17 cellular contexts compared by ENCODE assay signal in the genomic region with DNA sequence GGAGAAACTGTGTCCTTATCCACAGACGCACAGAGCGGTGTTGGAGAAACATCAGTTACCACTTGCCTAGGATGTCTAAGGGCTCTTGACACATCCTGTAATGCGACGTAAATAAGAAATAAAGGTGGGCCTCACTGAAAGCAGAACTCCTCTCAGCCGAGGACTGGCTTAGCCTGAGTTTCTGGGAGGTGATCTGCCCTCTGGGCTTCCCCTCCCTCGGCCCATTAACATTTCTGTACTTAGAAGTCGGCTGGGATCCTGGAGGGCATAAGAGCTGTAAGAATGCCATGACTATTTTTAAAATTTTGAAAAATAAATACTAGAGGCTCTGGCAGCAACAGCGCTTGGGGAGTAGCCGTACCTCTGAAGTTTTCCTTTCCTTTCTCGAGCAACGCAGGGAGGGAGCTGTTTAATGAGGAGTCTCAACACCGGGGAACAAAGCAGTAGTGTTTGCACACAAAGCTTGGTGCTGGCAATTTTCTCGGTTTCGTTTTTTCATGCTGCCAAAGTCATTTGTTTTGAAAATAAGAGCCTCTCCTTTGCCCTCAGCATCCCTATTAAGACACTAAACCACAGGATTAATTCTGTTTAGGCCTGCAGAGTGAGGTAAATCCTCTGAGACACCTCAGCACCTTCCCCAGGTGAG.
DNase-seq lines count a peak whose midpoint lies in the region; ATAC-seq and TF ChIP-seq lines count a peak whose summit lies in the region.
"Had no signal": no experiment of that assay in that cellular context is flagged by ENCODE, and none has a peak within 500 bp of the region (broad histone marks: within the 10 kb centered on the region; RNA-seq: fewer than 3 reads in every experiment).

No MANE protein-coding gene starts in this region.

- H3K27ac Mint-ChIP-seq in effector memory CD8-positive, alpha-beta T cell: no peak overlapping the region
- H3K27ac Mint-ChIP-seq: activated naive CD8-positive, alpha-beta T cell treated with anti-CD3 and anti-CD28 coated beads, Interleukin-2, amount 50 U/mL, for 24 hours; IgD-negative memory B cell had no signal

- no peaks in the 10 kb centered on the region for H3K4me1 Mint-ChIP-seq in effector memory CD8-positive, alpha-beta T cell (ENCODE audit: low read depth in 2 of 2)
- H3K4me1 Mint-ChIP-seq: activated naive CD8-positive, alpha-beta T cell treated with anti-CD3 and anti-CD28 coated beads, Interleukin-2, amount 50 U/mL, for 24 hours; IgD-negative memory B cell had no signal

- peak; percentile 60 for DNase-seq in COR-L47 (lab: John Stamatoyannopoulos, UW)
- DNase-seq in NCI-H69 (lab: John Stamatoyannopoulos, UW): peak; percentile 40
- DNase-seq in foreskin keratinocyte: peak in 1 of 2 donors; percentile 28
- no peak for DNase-seq in effector memory CD8-positive, alpha-beta T cell
- no peak for DNase-seq in activated T-cell treated with anti-CD3 and anti-CD28 coated beads, Interleukin-2, amount 50 U/mL, for 1 hour
- no peak for DNase-seq in HK-2 (ENCODE audit: unreplicated experiment)
- no peak for DNase-seq in RKO (ENCODE audit: low spot score)
- DNase-seq: activated CD4-positive, alpha-beta T cell treated with anti-CD3 and anti-CD28 coated beads, Interleukin-2, amount 50 U/mL, for 4 hours; activated naive CD8-positive, alpha-beta T cell treated with anti-CD3 and anti-CD28 coated beads, Interleukin-2, amount 50 U/mL, for 24 hours; cerebellar nuclear complex; heart left ventricle; stimulated activated naive CD4-positive, alpha-beta T cell treated with Interleukin-2 at 50 U/mL for 16 hours had no signal

- no peaks in the 10 kb centered on the region for H3K36me3 ChIP-seq in mucosa of stomach (ENCODE audit: control insufficient read depth, insufficient read depth, low read length)
- H3K36me3 ChIP-seq: heart left ventricle had no signal

- H3K27me3 ChIP-seq in foreskin keratinocyte (no peaks in the 10 kb centered on the region), mucosa of stomach (ENCODE audit: control insufficient read depth, insufficient read depth, low read length) (no peaks in the 10 kb centered on the region)
- H3K27me3 ChIP-seq: heart left ventricle had no signal

- H3K27me3 Mint-ChIP-seq in effector memory CD8-positive, alpha-beta T cell: no peaks in the 10 kb centered on the region
- H3K27me3 Mint-ChIP-seq: activated naive CD8-positive, alpha-beta T cell treated with anti-CD3 and anti-CD28 coated beads, Interleukin-2, amount 50 U/mL, for 24 hours; IgD-negative memory B cell had no signal

- no peak overlapping the region for H3K4me3 Mint-ChIP-seq in effector memory CD8-positive, alpha-beta T cell
- H3K4me3 Mint-ChIP-seq: activated naive CD8-positive, alpha-beta T cell treated with anti-CD3 and anti-CD28 coated beads, Interleukin-2, amount 50 U/mL, for 24 hours; IgD-negative memory B cell had no signal

- no peaks in the 10 kb centered on the region for H3K36me3 Mint-ChIP-seq in effector memory CD8-positive, alpha-beta T cell (ENCODE audit: insufficient read depth)
- H3K36me3 Mint-ChIP-seq: IgD-negative memory B cell had no signal

- H3K4me1 ChIP-seq in foreskin keratinocyte (peaks cover 13% of the 10 kb centered on the region), mucosa of stomach (ENCODE audit: control insufficient read depth, insufficient read depth, low read length) (peaks cover 14% of the 10 kb centered on the region)

- TF ChIP-seq CTCF in foreskin keratinocyte (conservative IDR thresholded peaks at IDR 0.05): no peak

- ATAC-seq in foreskin keratinocyte: peak; percentile 34
- ATAC-seq in effector memory CD8-positive, alpha-beta T cell (replicated peaks): no peak
- ATAC-seq: activated naive CD8-positive, alpha-beta T cell treated with anti-CD3 and anti-CD28 coated beads, Interleukin-2, amount 50 U/mL, for 24 hours; heart left ventricle; left lobe of liver had no signal

- H3K4me3 ChIP-seq in mucosa of stomach (ENCODE audit: low read length): peak overlapping the region; percentile 22
- H3K4me3 ChIP-seq: heart left ventricle, SK-N-MC, skin epidermis had no signal

- no peaks in the 10 kb centered on the region for H3K9me3 Mint-ChIP-seq in effector memory CD8-positive, alpha-beta T cell
- H3K9me3 Mint-ChIP-seq: activated naive CD8-positive, alpha-beta T cell treated with anti-CD3 and anti-CD28 coated beads, Interleukin-2, amount 50 U/mL, for 24 hours; IgD-negative memory B cell had no signal

- no peak overlapping the region for H3K27ac ChIP-seq in foreskin keratinocyte
- H3K27ac ChIP-seq: heart left ventricle, SK-N-MC had no signal

- no peaks in the 10 kb centered on the region for H3K9me3 ChIP-seq in mucosa of stomach (ENCODE audit: control insufficient read depth, low read length)
- H3K9me3 ChIP-seq: heart left ventricle had no signal

- H3K9ac ChIP-seq in mucosa of stomach (ENCODE audit: low read length): peak overlapping the region; percentile 79

Comparison
In these comparisons a context has a peak if more than half of its experiments do, and no peak if none do; other contexts are left out.
1. DNase-seq: peak in COR-L47 (single experiment) and NCI-H69 (single experiment); none in effector memory CD8-positive, alpha-beta T cell (0 of 3), activated T-cell treated with anti-CD3 and anti-CD28 coated beads, Interleukin-2, amount 50 U/mL, for 1 hour (single experiment), HK-2 (single experiment) and RKO (single experiment).